In the genomic region with DNA sequence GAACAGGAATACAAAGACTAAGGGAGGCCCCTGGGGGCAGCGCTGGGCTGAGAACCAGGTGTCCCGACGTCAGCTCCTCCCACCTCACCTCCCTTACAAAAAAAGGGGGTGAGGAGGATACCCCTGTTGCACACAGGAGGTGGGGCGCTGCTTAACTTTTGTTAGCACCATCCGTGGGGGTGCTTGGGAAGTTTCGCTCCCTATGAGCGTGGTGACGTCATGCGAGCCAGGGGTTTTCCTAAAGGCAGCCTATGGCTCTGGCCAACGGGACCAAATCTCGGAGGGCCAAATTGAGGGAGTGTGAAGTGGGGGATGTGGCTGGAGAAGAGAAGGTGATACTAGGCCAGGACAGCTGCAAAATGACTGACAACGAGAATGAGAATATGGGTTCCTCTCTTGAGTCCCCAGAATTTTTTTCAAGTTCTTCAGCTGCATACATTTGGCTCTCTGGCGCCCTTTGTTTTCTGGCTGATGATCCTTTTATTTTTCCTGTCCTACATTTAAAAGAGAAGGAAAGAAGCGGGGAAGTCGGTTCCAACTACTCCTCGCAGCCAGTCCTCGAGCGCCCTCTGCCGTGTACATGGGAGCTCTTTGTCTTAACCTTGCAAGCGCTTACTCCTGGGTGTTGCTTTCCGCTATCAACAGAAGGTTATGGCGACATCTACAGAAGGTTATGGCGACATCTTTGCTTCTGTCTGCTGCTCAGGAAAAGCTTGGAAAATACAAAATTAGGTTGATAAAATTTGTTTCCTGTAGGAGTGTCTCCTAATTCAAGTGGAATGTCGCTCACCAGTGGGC, we compare ENCODE assay signal across 8 cellular contexts. TPM values are rescaled to one million over a fixed set of nuclear protein-coding genes. Genes with fewer than 3 reads are reported as not detected.
DNase-seq lines count a peak whose midpoint lies in the region; ATAC-seq and TF ChIP-seq lines count a peak whose summit lies in the region.

No MANE protein-coding gene starts in this region.

- H3K27me3 Mint-ChIP-seq in activated T-helper 2 cell treated with anti-CD3 and anti-CD28 coated beads, Interferon-gamma antibody, Interleukin-2, Interleukin-4, amounts not matched to agents 10 μg/mL and 5 μg/mL and 100 μg/mL, durations not matched to agents 14 hours and 24 hours and 36 hours (ENCODE audit: low read depth): peaks cover 2% of the 10 kb centered on the region

- H3K4me1 Mint-ChIP-seq in activated T-helper 2 cell treated with anti-CD3 and anti-CD28 coated beads, Interferon-gamma antibody, Interleukin-2, Interleukin-4, amounts not matched to agents 10 μg/mL and 5 μg/mL and 100 μg/mL, durations not matched to agents 14 hours and 24 hours and 36 hours (ENCODE audit: low read depth): peaks cover 9% of the 10 kb centered on the region

- H3K4me1 ChIP-seq in SJCRH30: peaks cover 22% of the 10 kb centered on the region

- H3K27ac Mint-ChIP-seq in activated T-helper 2 cell treated with anti-CD3 and anti-CD28 coated beads, Interferon-gamma antibody, Interleukin-2, Interleukin-4, amounts not matched to agents 10 μg/mL and 5 μg/mL and 100 μg/mL, durations not matched to agents 14 hours and 24 hours and 36 hours: no peak overlapping the region

- intact Hi-C loops in activated T-helper 2 cell treated with anti-CD3 and anti-CD28 coated beads, Interferon-gamma antibody, Interleukin-2, Interleukin-4, amounts not matched to agents 10 μg/mL and 5 μg/mL and 100 μg/mL, durations not matched to agents 14 hours and 24 hours and 36 hours (cut with micrococcal nuclease): loop anchor here (1.0 to 5.0 kb wide), 2 partner anchors 457 to 1329 kb away; no protein-coding TSS in a partner anchor

- H3K9me3 ChIP-seq in SJCRH30 (replicated peaks): no peaks in the 10 kb centered on the region

- no peaks in the 10 kb centered on the region for H3K36me3 ChIP-seq in SJCRH30

- no peaks in the 10 kb centered on the region for H3K27me3 ChIP-seq in SJCRH30

- H3K9me3 Mint-ChIP-seq in activated T-helper 2 cell treated with anti-CD3 and anti-CD28 coated beads, Interferon-gamma antibody, Interleukin-2, Interleukin-4, amounts not matched to agents 10 μg/mL and 5 μg/mL and 100 μg/mL, durations not matched to agents 14 hours and 24 hours and 36 hours: no peaks in the 10 kb centered on the region

- ATAC-seq in HG02610 (IDR thresholded peaks at IDR 0.05; ENCODE audit: unreplicated experiment) (peak; percentile 55), omental fat pad (ENCODE audit: low FRiP score) (peak; percentile 90)

- no peak overlapping the region for H3K4me3 ChIP-seq in SJCRH30

- peak; percentile 68 for DNase-seq in activated CD4-positive, alpha-beta T cell treated with anti-CD3 and anti-CD28 coated beads for 48 hours
- no peak for DNase-seq in activated CD4-positive, alpha-beta T cell treated with anti-CD3 and anti-CD28 coated beads for 1 hour
- peak; percentile 55 to 61 for DNase-seq in NCI-H1930 (lab: John Stamatoyannopoulos, UW)
- peak; percentile 31 for DNase-seq in activated T-helper 2 cell treated with anti-CD3 and anti-CD28 coated beads, Interferon-gamma antibody, Interleukin-2, Interleukin-4, amounts not matched to agents 10 μg/mL and 5 μg/mL and 100 μg/mL, durations not matched to agents 14 hours and 24 hours and 36 hours (ENCODE audit: low spot score)
- DNase-seq in glomerular visceral epithelial cell (ENCODE audit: extremely low spot score): peak; percentile 81
- DNase-seq in omental fat pad (ENCODE audit: low spot score): peak; percentile 67
- DNase-seq in SJCRH30: no peak

- TF ChIP-seq CTCF in omental fat pad (IDR thresholded peaks at IDR 0.05): no peak

- no peak overlapping the region for H3K27ac ChIP-seq in SJCRH30

- H3K36me3 Mint-ChIP-seq in activated T-helper 2 cell treated with anti-CD3 and anti-CD28 coated beads, Interferon-gamma antibody, Interleukin-2, Interleukin-4, amounts not matched to agents 10 μg/mL and 5 μg/mL and 100 μg/mL, durations not matched to agents 14 hours and 24 hours and 36 hours (ENCODE audit: low read depth): no peaks in the 10 kb centered on the region

- H3K4me3 Mint-ChIP-seq in activated T-helper 2 cell treated with anti-CD3 and anti-CD28 coated beads, Interferon-gamma antibody, Interleukin-2, Interleukin-4, amounts not matched to agents 10 μg/mL and 5 μg/mL and 100 μg/mL, durations not matched to agents 14 hours and 24 hours and 36 hours (ENCODE audit: low read depth): peak overlapping the region; percentile 47

RNA-seq across cellular contexts. Expression of gene ZC3H11B, which starts 48.0 kb away (rescaled TPM):
- total RNA-seq in activated T-helper 2 cell treated with anti-CD3 and anti-CD28 coated beads, Interferon-gamma antibody, Interleukin-2, Interleukin-4, amounts not matched to agents 10 μg/mL and 5 μg/mL and 100 μg/mL, durations not matched to agents 14 hours and 24 hours and 36 hours: not detected in 2 replicates
- not detected for total RNA-seq in omental fat pad
- total RNA-seq in SJCRH30 (2014; rRNA removed; shearing (Covaris generic)): not detected in 2 replicates

Comparison
In these comparisons a context has a peak if more than half of its experiments do, and no peak if none do; other contexts are left out.
1. DNase-seq: peak in activated CD4-positive, alpha-beta T cell treated with anti-CD3 and anti-CD28 coated beads for 48 hours (single experiment), NCI-H1930 (2 of 2), activated T-helper 2 cell treated with anti-CD3 and anti-CD28 coated beads, Interferon-gamma antibody, Interleukin-2, Interleukin-4, amounts not matched to agents 10 μg/mL and 5 μg/mL and 100 μg/mL, durations not matched to agents 14 hours and 24 hours and 36 hours (single experiment), glomerular visceral epithelial cell (single experiment) and omental fat pad (single experiment); none in activated CD4-positive, alpha-beta T cell treated with anti-CD3 and anti-CD28 coated beads for 1 hour (single experiment) and SJCRH30 (0 of 2).